Comparison of ENCODE assay signal across 8 cellular contexts in genomic region chr9:124286292-124286931, GRCh38. TPM values are rescaled to one million over a fixed set of nuclear protein-coding genes. Genes with fewer than 3 reads are reported as not detected.
DNase-seq lines count a peak whose midpoint lies in the region; ATAC-seq and TF ChIP-seq lines count a peak whose summit lies in the region.

No MANE protein-coding gene starts in this region.

- peak overlapping the region; percentile 83 to 93 for H3K27ac ChIP-seq in thoracic aorta

- DNase-seq in GM10248 (ENCODE audit: extremely low spot score) (peak; percentile 80), OCI-M1 (lab: John Stamatoyannopoulos, UW) (peak; percentile 19), astrocyte of the cerebellum (ENCODE audit: low read depth) (peak; percentile 67), naive B cell (peak; percentile 38), thoracic aorta (ENCODE audit: low spot score) (no peak), NCI-H146 (lab: John Stamatoyannopoulos, UW) (no peak), NCI-H2081 (lab: John Stamatoyannopoulos, UW) (no peak)

- CTCF ChIA-PET in GM10248 (lab: Yijun Ruan, JAX), result interaction anchor here (0.7 to 2.4 kb wide), 2 partner anchors 22 to 160 kb away, joined by 3 to 9 read pairs; no protein-coding TSS in a partner anchor

- no peaks in the 10 kb centered on the region for H3K27me3 ChIP-seq in thoracic aorta (replicated peaks; ENCODE audit: insufficient read depth)

- TF ChIP-seq CTCF in GM10248 (IDR thresholded peaks at IDR 0.05; ENCODE audit: control extremely low read depth, extremely low read depth, low read depth, missing control alignments), result no peak
- no peak for TF ChIP-seq CTCF in astrocyte of the cerebellum (IDR thresholded peaks at IDR 0.05; ENCODE audit: low read depth, low read length, missing control alignments)
- TF ChIP-seq CTCF in thoracic aorta (IDR thresholded peaks at IDR 0.05), result no peak

- ATAC-seq in GM21825 (IDR thresholded peaks at IDR 0.05; ENCODE audit: unreplicated experiment) (peak; percentile 36), naive B cell (ENCODE audit: low read depth in 2 of 2) (peak in 1 of 2 donors; percentile 13), thoracic aorta (ENCODE audit: insufficient number of reproducible peaks, low FRiP score, low read depth) (no peak)

- no peaks in the 10 kb centered on the region for H3K36me3 ChIP-seq in thoracic aorta

- no peaks in the 10 kb centered on the region for H3K9me3 ChIP-seq in thoracic aorta

- peak overlapping the region; percentile 53 to 89 (median 77) for H3K4me3 Mint-ChIP-seq in naive B cell

- peak overlapping the region; percentile 91 to 99 (median 97) for H3K27ac Mint-ChIP-seq in naive B cell

- H3K36me3 Mint-ChIP-seq in naive B cell, result no peaks in the 10 kb centered on the region

- peaks cover 49 to 77% of the 10 kb centered on the region in 2 donors for H3K4me1 ChIP-seq in thoracic aorta (ENCODE audit: control insufficient read depth in 1 of 2, low read depth in 2 of 2)

- H3K9me3 Mint-ChIP-seq in naive B cell, result no peaks in the 10 kb centered on the region

- no peaks in the 10 kb centered on the region for H3K27me3 Mint-ChIP-seq in naive B cell

- H3K4me3 ChIP-seq in astrocyte of the cerebellum (ENCODE audit: low read depth, low read length) (no peak overlapping the region), thoracic aorta (peak overlapping the region; percentile 8)

- POLR2A ChIA-PET in GM10248 (lab: Yijun Ruan, JAX), result no interaction called here

- H3K4me1 Mint-ChIP-seq in naive B cell, result peaks cover 52 to 87% (median 85%) of the 10 kb centered on the region in 3 donors

- in situ Hi-C loops in astrocyte of the cerebellum (cut with HindIII; ENCODE audit: low sequenced_read_pairs), result no loop called here

RNA-seq across cellular contexts. Expression of gene NEK6, which starts 28.7 kb away (rescaled TPM):
- polyA plus RNA-seq in naive B cell (ENCODE audit: low read depth in 6 of 6), result 10 to 100 TPM in 2 of 6 donors, 1 to 10 TPM in 4; 4.5 to 15.2 (median 8.0) TPM
- 10 to 100 TPM; 24.0 to 43.6 TPM for total RNA-seq in thoracic aorta

Comparison
In these comparisons a context has a peak if more than half of its experiments do, and no peak if none do; other contexts are left out.
1. DNase-seq: peak in GM10248 (single experiment), OCI-M1 (single experiment), astrocyte of the cerebellum (single experiment) and naive B cell (single experiment); none in thoracic aorta (single experiment), NCI-H146 (single experiment) and NCI-H2081 (0 of 2).